In the genomic region with DNA sequence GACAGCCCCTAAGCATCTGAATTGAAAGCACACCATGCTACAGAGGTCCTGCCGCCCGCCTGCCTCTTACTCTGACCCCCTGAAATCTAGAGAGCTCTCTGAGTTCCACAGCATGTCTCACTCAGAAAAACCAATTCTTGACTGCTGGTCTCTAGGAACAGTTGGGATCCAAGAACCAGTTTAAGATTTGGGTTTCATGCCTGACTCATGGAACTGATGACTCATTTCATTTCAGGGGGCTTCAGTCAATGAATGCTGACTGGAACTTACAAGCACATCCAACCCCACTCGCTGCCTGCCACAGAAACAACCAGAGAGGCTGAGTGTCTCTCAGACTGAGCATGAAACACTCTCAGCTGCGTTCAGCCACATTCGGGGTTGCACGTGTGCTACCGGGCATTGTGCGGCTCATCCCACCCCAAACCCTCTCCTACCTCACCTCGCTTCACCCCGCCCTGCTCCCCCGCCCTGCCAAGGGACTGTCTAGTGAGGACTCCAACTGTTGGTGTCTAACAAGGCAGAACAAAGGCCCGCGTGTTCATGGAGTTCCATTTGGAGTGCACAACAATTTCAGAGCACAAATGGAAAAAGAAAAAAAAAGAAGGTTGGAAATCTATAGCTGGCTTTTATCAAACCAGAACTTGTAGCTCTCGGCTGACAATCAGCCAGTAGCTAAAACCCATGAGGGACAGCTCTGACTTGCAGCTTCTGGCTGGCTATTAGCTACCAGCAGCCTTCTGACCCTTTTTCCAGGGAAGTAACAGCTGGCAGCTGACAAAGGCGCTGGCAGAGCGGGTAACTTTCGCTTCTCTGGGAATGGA, we compare ENCODE assay signal across 9 cellular contexts. TPM values are rescaled to one million over a fixed set of nuclear protein-coding genes. Genes with fewer than 3 reads are reported as not detected.
DNase-seq lines count a peak whose midpoint lies in the region; ATAC-seq and TF ChIP-seq lines count a peak whose summit lies in the region.
"Had no signal": no experiment of that assay in that cellular context is flagged by ENCODE, and none has a peak within 500 bp of the region (broad histone marks: within the 10 kb centered on the region; RNA-seq: fewer than 3 reads in every experiment).

No MANE protein-coding gene starts in this region.

- intact Hi-C loops in CD8-positive, alpha-beta T cell (cut with DNase I, micrococcal nuclease) = no loop called here

- H3K4me1 Mint-ChIP-seq in CD8-positive, alpha-beta T cell (ENCODE audit: low read depth) = no peaks in the 10 kb centered on the region

- H3K36me3 ChIP-seq in CD8-positive, alpha-beta T cell (ENCODE audit: insufficient read depth, low read length) = no peaks in the 10 kb centered on the region

- H3K9me3 Mint-ChIP-seq in CD8-positive, alpha-beta T cell = peaks cover 7% of the 10 kb centered on the region

- in situ Hi-C loops in astrocyte of the spinal cord (cut with HindIII; ENCODE audit: low sequenced_read_pairs) = no loop called here

- no peak overlapping the region for H3K4me3 ChIP-seq in astrocyte of the spinal cord (ENCODE audit: low read depth, low read length)
- H3K4me3 ChIP-seq in CD8-positive, alpha-beta T cell (ENCODE audit: low read depth, low read length) = no peak overlapping the region

- no peak overlapping the region for H3K4me3 Mint-ChIP-seq in CD8-positive, alpha-beta T cell

- H3K27ac ChIP-seq in temporal lobe (ENCODE audit: low read depth, low read length) = peak overlapping the region; percentile 33
- no peak overlapping the region for H3K27ac ChIP-seq in CD8-positive, alpha-beta T cell (ENCODE audit: low read depth, low read length)

- POLR2A ChIA-PET in CD8-positive, alpha-beta T cell (lab: Charles Lee) = interaction anchor here (0.9 kb wide), 1 partner anchor 20 kb away, joined by 3 read pairs; a partner anchor contains a TSS

- H3K27me3 ChIP-seq in CD8-positive, alpha-beta T cell (ENCODE audit: insufficient read depth, low read length) = no peaks in the 10 kb centered on the region

- CTCF ChIA-PET in CD8-positive, alpha-beta T cell (lab: Charles Lee) = no interaction called here

- peak; percentile 51 to 80 for DNase-seq in NCI-H187 (lab: John Stamatoyannopoulos, UW)
- no peak for DNase-seq in NCI-H187 treated with DMSO at 0.1 percent for 48 hours (lab: John Stamatoyannopoulos, UW)
- peak; percentile 78 for DNase-seq in astrocyte of the spinal cord (ENCODE audit: low read depth, low spot score)
- peak; percentile 44 for DNase-seq in iris pigment epithelial cell (ENCODE audit: low read depth)
- DNase-seq in NCI-H2029 (lab: John Stamatoyannopoulos, UW) = no peak
- no peak for DNase-seq in CD8-positive, alpha-beta T cell
- DNase-seq: kidney had no signal

- no peak for ATAC-seq in HG03460 (IDR thresholded peaks at IDR 0.05; ENCODE audit: unreplicated experiment)
- no peak for ATAC-seq in CD8-positive, alpha-beta T cell

- no peaks in the 10 kb centered on the region for H3K9me3 ChIP-seq in CD8-positive, alpha-beta T cell (ENCODE audit: low read length)

- H3K27me3 Mint-ChIP-seq in CD8-positive, alpha-beta T cell (ENCODE audit: low read depth) = no peaks in the 10 kb centered on the region

- no peak overlapping the region for H3K27ac Mint-ChIP-seq in CD8-positive, alpha-beta T cell

- H3K36me3 Mint-ChIP-seq in CD8-positive, alpha-beta T cell = peaks cover 6% of the 10 kb centered on the region

- no peak for TF ChIP-seq CTCF in astrocyte of the spinal cord (IDR thresholded peaks at IDR 0.05; ENCODE audit: low read depth, low read length)
- TF ChIP-seq CTCF in CD8-positive, alpha-beta T cell (IDR thresholded peaks at IDR 0.05) = no peak

- H3K4me1 ChIP-seq in CD8-positive, alpha-beta T cell (ENCODE audit: insufficient read depth, low read length) = no peaks in the 10 kb centered on the region

RNA-seq across cellular contexts. Expression of a gene that starts 20.0 kb away (rescaled TPM):
- total RNA-seq in temporal lobe = 2.2 TPM
- total RNA-seq in CD8-positive, alpha-beta T cell = 10 to 100 TPM; 24.7 to 26.1 TPM

Comparison
In these comparisons a context has a peak if more than half of its experiments do, and no peak if none do; other contexts are left out.
1. DNase-seq: peak in NCI-H187 (2 of 2), astrocyte of the spinal cord (single experiment) and iris pigment epithelial cell (single experiment); none in NCI-H187 treated with DMSO at 0.1 percent for 48 hours (single experiment), NCI-H2029 (single experiment) and CD8-positive, alpha-beta T cell (0 of 7).